17 cellular contexts compared by ENCODE assay signal in genomic region chr22:31876156-31877035, GRCh38.
DNase-seq lines count a peak whose midpoint lies in the region; ATAC-seq and TF ChIP-seq lines count a peak whose summit lies in the region.
"Had no signal": no experiment of that assay in that cellular context is flagged by ENCODE, and none has a peak within 500 bp of the region (broad histone marks: within the 10 kb centered on the region; RNA-seq: fewer than 3 reads in every experiment).

No MANE protein-coding gene starts in this region.

- H3K4me1 Mint-ChIP-seq in nephron: no peaks in the 10 kb centered on the region

- H3K4me2 ChIP-seq in BLaER1 treated with 17β-estradiol and CSF1 and Interleukin-3, amounts not matched to agents 10 nM and 100 nM: peak overlapping the region; percentile 27 to 87 (median 67); a peak in 20 of 22 replicates

- H3K4me3 ChIP-seq in BLaER1 treated with 17β-estradiol and CSF1 and Interleukin-3, amounts not matched to agents 10 nM and 100 nM: no peak overlapping the region
- H3K4me3 ChIP-seq: lung had no signal

- peaks cover 44% of the 10 kb centered on the region for H3K36me3 Mint-ChIP-seq in nephron (ENCODE audit: low read depth)

- H3K27me3 ChIP-seq in BLaER1 treated with 17β-estradiol and CSF1 and Interleukin-3, amounts not matched to agents 10 nM and 100 nM: no peaks in the 10 kb centered on the region
- H3K27me3 ChIP-seq: BE2C had no signal

- peak; percentile 21 for DNase-seq in M059J (ENCODE audit: low read depth)
- DNase-seq in epithelial cell of prostate (ENCODE audit: low read depth, low spot score): no peak
- DNase-seq in germinal center (ENCODE audit: low spot score): no peak
- no peak for DNase-seq in SHP77 (lab: John Stamatoyannopoulos, UW)
- DNase-seq: activated CD4-positive, alpha-beta memory T cell treated with anti-CD3 and anti-CD28 coated beads for 36 hours; BE2C; glutamatergic neuron; NCI-H1694 treated with DMSO at 0.1 percent for 48 hours; NCI-H345; NK-92 treated with Interleukin-12 subunit alpha and Interleukin-12 subunit beta, amount 100 ng/mL, for 24 hours; T-cell had no signal

- peak overlapping the region in 6 of 11 experiments; percentile 1 to 52 (median 22); a peak in 6 of 22 replicates for H3K9ac ChIP-seq in BLaER1 treated with 17β-estradiol and CSF1 and Interleukin-3, amounts not matched to agents 10 nM and 100 nM

- H3K27ac Mint-ChIP-seq in nephron: peak overlapping the region in 2 of 3 experiments; percentile 35 to 38
- H3K27ac Mint-ChIP-seq: activated CD4-positive, alpha-beta memory T cell treated with anti-CD3 and anti-CD28 coated beads for 36 hours; T-cell had no signal

- no peak for TF ChIP-seq CTCF in nephron (IDR thresholded peaks at IDR 0.05; ENCODE audit: unreplicated experiment in 3 of 3)

- no peak overlapping the region for H3K4me3 Mint-ChIP-seq in nephron
- H3K4me3 Mint-ChIP-seq: activated CD4-positive, alpha-beta memory T cell treated with anti-CD3 and anti-CD28 coated beads for 36 hours; T-cell had no signal

- peaks cover 12 to 24% (median 19%) of the 10 kb centered on the region in 10 experiments for H3K4me1 ChIP-seq in BLaER1 treated with 17β-estradiol and CSF1 and Interleukin-3, amounts not matched to agents 10 nM and 100 nM
- H3K4me1 ChIP-seq: BE2C had no signal

- peaks cover 0 to 3% (median 0%) of the 10 kb centered on the region in 11 experiments; a peak in 3 of 22 replicates for H4K20me1 ChIP-seq in BLaER1 treated with 17β-estradiol and CSF1 and Interleukin-3, amounts not matched to agents 10 nM and 100 nM

- H3K9me3 Mint-ChIP-seq in nephron: no peaks in the 10 kb centered on the region
- H3K9me3 Mint-ChIP-seq: activated CD4-positive, alpha-beta memory T cell treated with anti-CD3 and anti-CD28 coated beads for 36 hours; activated naive CD4-positive, alpha-beta T cell treated with anti-CD3 and anti-CD28 coated beads, Interleukin-2, amount 50 U/mL, for 72 hours; T-cell had no signal

- H3K36me3 ChIP-seq in BLaER1 treated with 17β-estradiol and CSF1 and Interleukin-3, amounts not matched to agents 10 nM and 100 nM: peaks cover 60 to 96% (median 79%) of the 10 kb centered on the region in 11 experiments

- peak overlapping the region in 5 of 11 experiments; percentile 29 to 57 (median 37); a peak in 7 of 22 replicates for H3K27ac ChIP-seq in BLaER1 treated with 17β-estradiol and CSF1 and Interleukin-3, amounts not matched to agents 10 nM and 100 nM
- H3K27ac ChIP-seq in epithelial cell of prostate: peak overlapping the region; percentile 33

- ATAC-seq in GM21528 (IDR thresholded peaks at IDR 0.05; ENCODE audit: low FRiP score, unreplicated experiment): no peak
- ATAC-seq: activated naive CD4-positive, alpha-beta T cell treated with anti-CD3 and anti-CD28 coated beads, Interleukin-2, amount 50 U/mL, for 72 hours; HepG2; T-cell had no signal

- H3K9me3 ChIP-seq in BLaER1 treated with 17β-estradiol and CSF1 and Interleukin-3, amounts not matched to agents 10 nM and 100 nM (replicated peaks in 1 of 11): no peaks in the 10 kb centered on the region
- H3K9me3 ChIP-seq: BE2C had no signal

- no peaks in the 10 kb centered on the region for H3K27me3 Mint-ChIP-seq in nephron (ENCODE audit: low read depth)
- H3K27me3 Mint-ChIP-seq: activated CD4-positive, alpha-beta memory T cell treated with anti-CD3 and anti-CD28 coated beads for 36 hours; T-cell had no signal
